Comparison of ENCODE assay signal across 1 cellular context in the genomic region with DNA sequence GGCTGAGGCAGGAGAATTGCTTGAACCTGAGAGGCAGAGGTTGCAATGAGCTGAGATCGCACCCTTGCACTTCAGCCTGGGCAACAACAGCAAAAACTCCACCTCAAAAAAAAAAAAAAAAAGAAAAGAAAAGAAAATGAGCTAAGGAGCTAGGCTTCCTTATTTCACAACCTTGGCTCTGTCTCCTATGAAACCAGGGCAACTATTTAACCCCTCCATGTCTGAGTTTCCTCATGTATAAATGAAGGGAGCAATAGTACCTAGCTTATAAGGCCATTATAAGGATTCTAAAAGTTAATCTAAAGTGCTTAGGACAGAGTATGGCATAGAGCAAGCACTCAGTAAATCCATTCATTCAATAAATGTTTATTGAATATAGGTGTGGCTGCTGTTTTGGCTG. TPM values are rescaled to one million over a fixed set of nuclear protein-coding genes. Genes with fewer than 3 reads are reported as not detected.
"Had no signal": no experiment of that assay in that cellular context is flagged by ENCODE, and none has a peak within 500 bp of the region (broad histone marks: within the 10 kb centered on the region; RNA-seq: fewer than 3 reads in every experiment).

No MANE protein-coding gene starts in this region.

RNA-seq across cellular contexts. Expression of a gene that starts 32.8 kb away (rescaled TPM):
- total RNA-seq: naive thymus-derived CD8-positive, alpha-beta T cell had no signal
